ENCODE assay signal across 25 cellular contexts in genomic region chr12:122427403-122427802, GRCh38.
"Had no signal": no experiment of that assay in that cellular context is flagged by ENCODE, and none has a peak within 500 bp of the region (broad histone marks: within the 10 kb centered on the region; RNA-seq: fewer than 3 reads in every experiment).

No MANE protein-coding gene starts in this region.

- H3K27me3 ChIP-seq: ovary, right atrium auricular region, testis, thyroid gland, transverse colon, uterus had no signal

- H3K9me3 Mint-ChIP-seq: mesothelial cell of epicardium; naive B cell; natural killer cell; nephron progenitor cell; stimulated activated memory B cell treated with anti-CD40 and anti-IgM and Interleukin-4, amounts not matched to agents 10 μg/mL and 1 μg/mL and 100 μg/mL, for 72 hours; stimulated activated naive CD8-positive, alpha-beta T cell treated with anti-CD3 and anti-CD28 coated beads, Interleukin-15, amount 100 ng/mL, for 72 hours had no signal

- H3K27ac ChIP-seq: left ventricle myocardium inferior, ovary, right atrium auricular region, testis, thyroid gland, transverse colon, uterus had no signal

- H3K4me3 Mint-ChIP-seq: mesothelial cell of epicardium; natural killer cell; nephron progenitor cell; stimulated activated memory B cell treated with anti-CD40 and anti-IgM and Interleukin-4, amounts not matched to agents 10 μg/mL and 1 μg/mL and 100 μg/mL, for 72 hours; stimulated activated naive CD8-positive, alpha-beta T cell treated with anti-CD3 and anti-CD28 coated beads, Interleukin-15, amount 100 ng/mL, for 72 hours had no signal

- H3K4me2 ChIP-seq: smooth muscle cell had no signal

- H3K27ac Mint-ChIP-seq: mesothelial cell of epicardium; natural killer cell; nephron progenitor cell; progenitor cell of endocrine pancreas; stimulated activated memory B cell treated with anti-CD40 and anti-IgM and Interleukin-4, amounts not matched to agents 10 μg/mL and 1 μg/mL and 100 μg/mL, for 72 hours; stimulated activated naive CD8-positive, alpha-beta T cell treated with anti-CD3 and anti-CD28 coated beads, Interleukin-15, amount 100 ng/mL, for 72 hours had no signal

- H3K27me3 Mint-ChIP-seq: naive B cell; progenitor cell of endocrine pancreas; stimulated activated memory B cell treated with anti-CD40 and anti-IgM and Interleukin-4, amounts not matched to agents 10 μg/mL and 1 μg/mL and 100 μg/mL, for 72 hours had no signal

- ATAC-seq: natural killer cell; stimulated activated memory B cell treated with anti-CD40 and anti-IgM and Interleukin-4, amounts not matched to agents 10 μg/mL and 1 μg/mL and 100 μg/mL, for 72 hours; stimulated activated naive CD8-positive, alpha-beta T cell treated with anti-CD3 and anti-CD28 coated beads, Interleukin-15, amount 100 ng/mL, for 72 hours had no signal

- H3K9me3 ChIP-seq: left ventricle myocardium inferior, ovary, right atrium auricular region, testis, thyroid gland, transverse colon, uterus had no signal

- H3K4me3 ChIP-seq: left ventricle myocardium inferior, lung, ovary, right atrium auricular region, smooth muscle cell, testis, thyroid gland, transverse colon, uterus had no signal

- H3K36me3 Mint-ChIP-seq: mesothelial cell of epicardium; naive B cell; natural killer cell; stimulated activated memory B cell treated with anti-CD40 and anti-IgM and Interleukin-4, amounts not matched to agents 10 μg/mL and 1 μg/mL and 100 μg/mL, for 72 hours had no signal

- H3K4me1 ChIP-seq: uterus had no signal

- DNase-seq: hypothalamus; islet precursor cell; left ventricle myocardium inferior; mesendoderm; naive B cell; natural killer cell; nephron progenitor cell; ovary; stimulated activated CD4-positive, alpha-beta T cell treated with anti-CD3 and anti-CD28 coated beads, Interleukin-1b, Interleukin-23, amount 100 ng/mL, for 48 hours; stimulated activated CD4-positive, alpha-beta T cell treated with anti-CD3 and anti-CD28 coated beads, Interleukin-2, amount 100 ng/mL, for 48 hours; stimulated activated CD4-positive, alpha-beta T cell treated with anti-CD3 and anti-CD28 coated beads, Interleukin-4, amount 100 ng/mL, for 4 hours; stimulated activated CD8-positive, alpha-beta memory T cell treated with anti-CD3 and anti-CD28 coated beads, Interleukin-4, amount 100 ng/mL, for 48 hours; stimulated activated naive CD4-positive, alpha-beta T cell treated with Interleukin-2 at 50 U/mL for 16 hours; stimulated activated naive CD8-positive, alpha-beta T cell treated with anti-CD3 and anti-CD28 coated beads, Interleukin-15, amount 100 ng/mL, for 72 hours; substantia nigra; testis; thyroid gland; transverse colon; uterus had no signal

- H3K36me3 ChIP-seq: left ventricle myocardium inferior, ovary, right atrium auricular region, thyroid gland, transverse colon, uterus had no signal
